ENCODE assay signal across 8 cellular contexts in genomic region chr6:32668226-32668747, GRCh38. TPM values are rescaled to one million over a fixed set of nuclear protein-coding genes. Genes with fewer than 3 reads are reported as not detected.
DNase-seq lines count a peak whose midpoint lies in the region; ATAC-seq and TF ChIP-seq lines count a peak whose summit lies in the region.

No MANE protein-coding gene starts in this region.

- H3K27me3 Mint-ChIP-seq in Calu3 (ENCODE audit: unreplicated experiment) = no peaks in the 10 kb centered on the region
- peaks cover 24% of the 10 kb centered on the region for H3K27me3 Mint-ChIP-seq in activated CD4-positive, alpha-beta T cell treated with anti-CD3 and anti-CD28 coated beads, Interleukin-2, amount 10 ng/mL, durations not matched to agents 7 days and 5 days

- no peak overlapping the region for H3K4me3 Mint-ChIP-seq in Calu3 (ENCODE audit: low read depth, unreplicated experiment)
- H3K4me3 Mint-ChIP-seq in activated CD4-positive, alpha-beta T cell treated with anti-CD3 and anti-CD28 coated beads, Interleukin-2, amount 10 ng/mL, durations not matched to agents 7 days and 5 days = no peak overlapping the region

- CTCF ChIA-PET in Calu3 (lab: Charles Lee) = interaction anchor here (0.9 kb wide), 1 partner anchor 9 kb away, joined by 3 read pairs; no protein-coding TSS in a partner anchor
- CTCF ChIA-PET in activated CD4-positive, alpha-beta T cell treated with anti-CD3 and anti-CD28 coated beads, Interleukin-2, amount 10 ng/mL, durations not matched to agents 7 days and 5 days (lab: Charles Lee) = no interaction called here

- intact Hi-C loops in Calu3 (cut with micrococcal nuclease; ENCODE audit: unreplicated experiment) = no loop called here
- intact Hi-C loops in posterior vena cava (cut with DNase I) = no loop called here

- ATAC-seq in GM19351 (IDR thresholded peaks at IDR 0.05; ENCODE audit: unreplicated experiment) = peak; percentile 68
- peak; percentile 62 for ATAC-seq in HG03354 (IDR thresholded peaks at IDR 0.05; ENCODE audit: poor library complexity, severe bottlenecking, unreplicated experiment)

- H3K27ac Mint-ChIP-seq in Calu3 (ENCODE audit: unreplicated experiment) = peak overlapping the region; percentile 55
- no peak overlapping the region for H3K27ac Mint-ChIP-seq in activated CD4-positive, alpha-beta T cell treated with anti-CD3 and anti-CD28 coated beads, Interleukin-2, amount 10 ng/mL, durations not matched to agents 7 days and 5 days

- DNase-seq in Calu3 = peak; percentile 89
- DNase-seq in activated CD4-positive, alpha-beta T cell treated with anti-CD3 and anti-CD28 coated beads, Interleukin-2, amount 10 ng/mL, durations not matched to agents 7 days and 5 days = peak; percentile 58
- peak; percentile 83 for DNase-seq in germinal center (ENCODE audit: low spot score)
- peak; percentile 22 to 37 for DNase-seq in stimulated activated CD4-positive, alpha-beta T cell treated with anti-CD3 and anti-CD28 coated beads, Interleukin-2, amount 100 ng/mL, for 24 hours
- DNase-seq in posterior vena cava (ENCODE audit: low spot score) = no peak
- DNase-seq in NCI-H345 treated with DMSO at 0.1 percent for 48 hours (lab: John Stamatoyannopoulos, UW; ENCODE audit: unreplicated experiment) = no peak

- BruUV-seq in Calu3 (replicated peaks; lab: Mats Ljungman, UMichigan) = no TSS peak

- POLR2A ChIA-PET in activated CD4-positive, alpha-beta T cell treated with anti-CD3 and anti-CD28 coated beads, Interleukin-2, amount 10 ng/mL, durations not matched to agents 7 days and 5 days (lab: Charles Lee) = no interaction called here

- peaks cover 46% of the 10 kb centered on the region for H3K4me1 Mint-ChIP-seq in Calu3 (ENCODE audit: low read depth, unreplicated experiment)
- peaks cover 49% of the 10 kb centered on the region for H3K4me1 Mint-ChIP-seq in activated CD4-positive, alpha-beta T cell treated with anti-CD3 and anti-CD28 coated beads, Interleukin-2, amount 10 ng/mL, durations not matched to agents 7 days and 5 days

- no peak for TF ChIP-seq CTCF in Calu3 (IDR thresholded peaks at IDR 0.05; ENCODE audit: unreplicated experiment)

- H3K36me3 Mint-ChIP-seq in Calu3 (ENCODE audit: insufficient read depth, unreplicated experiment) = peaks cover 35% of the 10 kb centered on the region
- H3K36me3 Mint-ChIP-seq in activated CD4-positive, alpha-beta T cell treated with anti-CD3 and anti-CD28 coated beads, Interleukin-2, amount 10 ng/mL, durations not matched to agents 7 days and 5 days (ENCODE audit: low read depth) = peaks cover 10% of the 10 kb centered on the region

- peaks cover 6% of the 10 kb centered on the region for H3K9me3 Mint-ChIP-seq in Calu3 (ENCODE audit: low read depth, unreplicated experiment)
- H3K9me3 Mint-ChIP-seq in activated CD4-positive, alpha-beta T cell treated with anti-CD3 and anti-CD28 coated beads, Interleukin-2, amount 10 ng/mL, durations not matched to agents 7 days and 5 days = peaks cover 8% of the 10 kb centered on the region

RNA-seq across cellular contexts. Expression of gene HLA-DQB1, which starts 1.8 kb away (rescaled TPM):
- total RNA-seq in Calu3 (2022) (139 and 190 TPM in 2 replicates), posterior vena cava (10 to 100 TPM in 1 of 2 donors, 1 to 10 TPM in 1; 4.2 to 13.8 TPM)
- total RNA-seq in activated CD4-positive, alpha-beta T cell treated with anti-CD3 and anti-CD28 coated beads, Interleukin-2, amount 10 ng/mL, durations not matched to agents 7 days and 5 days = 10 to 100 TPM; 24.1 to 26.0 TPM

RNA-seq across cellular contexts. Expression of gene HLA-DQA1, which starts 31.1 kb away (rescaled TPM):
- total RNA-seq in Calu3 (2022) (6.9 and 12.9 TPM in 2 replicates), posterior vena cava (10 to 100 TPM in 1 of 2 donors, 1 to 10 TPM in 1; 8.7 to 10.8 TPM)
- 1 to 10 TPM; 4.7 to 5.2 TPM for total RNA-seq in activated CD4-positive, alpha-beta T cell treated with anti-CD3 and anti-CD28 coated beads, Interleukin-2, amount 10 ng/mL, durations not matched to agents 7 days and 5 days

Comparison
In these comparisons a context has a peak if more than half of its experiments do, and no peak if none do; other contexts are left out.
1. DNase-seq: peak in Calu3 (single experiment), activated CD4-positive, alpha-beta T cell treated with anti-CD3 and anti-CD28 coated beads, Interleukin-2, amount 10 ng/mL, durations not matched to agents 7 days and 5 days (single experiment), germinal center (single experiment) and stimulated activated CD4-positive, alpha-beta T cell treated with anti-CD3 and anti-CD28 coated beads, Interleukin-2, amount 100 ng/mL, for 24 hours (2 of 2); none in posterior vena cava (single experiment) and NCI-H345 treated with DMSO at 0.1 percent for 48 hours (single experiment).